ENCODE assay signal across 12 cellular contexts in genomic region chr1:32470991-32471694, GRCh38. TPM values are rescaled to one million over a fixed set of nuclear protein-coding genes. Genes with fewer than 3 reads are reported as not detected.
DNase-seq lines count a peak whose midpoint lies in the region; ATAC-seq and TF ChIP-seq lines count a peak whose summit lies in the region.
"Had no signal": no experiment of that assay in that cellular context is flagged by ENCODE, and none has a peak within 500 bp of the region (broad histone marks: within the 10 kb centered on the region; RNA-seq: fewer than 3 reads in every experiment).

No MANE protein-coding gene starts in this region.

- H3K4me1 ChIP-seq in Karpas-422 (ENCODE audit: low read length) (no peaks in the 10 kb centered on the region), foreskin keratinocyte (no peaks in the 10 kb centered on the region), gastroesophageal sphincter (no peaks in the 10 kb centered on the region)
- H3K4me1 ChIP-seq: A549, testis had no signal

- no peaks in the 10 kb centered on the region for H3K4me1 Mint-ChIP-seq in activated CD4-positive, alpha-beta T cell treated with anti-CD3 and anti-CD28 coated beads, Interleukin-2, amount 10 ng/mL, durations not matched to agents 24 days and 14 days

- peak; percentile 38 for TF ChIP-seq CTCF in foreskin keratinocyte (conservative IDR thresholded peaks at IDR 0.05)
- TF ChIP-seq CTCF in gastroesophageal sphincter (IDR thresholded peaks at IDR 0.05) = peak in 1 of 4 experiments; percentile 38

- H3K27ac ChIP-seq in Karpas-422 (ENCODE audit: low read length) (no peak overlapping the region), foreskin keratinocyte (no peak overlapping the region), gastroesophageal sphincter (no peak overlapping the region)
- H3K27ac ChIP-seq: A549, testis had no signal

- H3K4me2 ChIP-seq in Karpas-422 (ENCODE audit: low read depth, low read length, poor library complexity, severe bottlenecking) = no peak overlapping the region
- H3K4me2 ChIP-seq: A549, SK-N-SH had no signal

- peak; percentile 28 for ATAC-seq in foreskin keratinocyte
- no peak for ATAC-seq in gastroesophageal sphincter

- intact Hi-C loops in activated CD4-positive, alpha-beta T cell treated with anti-CD3 and anti-CD28 coated beads, Interleukin-2, amount 10 ng/mL, durations not matched to agents 24 days and 14 days (cut with micrococcal nuclease) = no loop called here

- 79 to 87% methylated on average over 3 to 12 of the region's 28 CpGs for WGBS in gastroesophageal sphincter (ENCODE audit: low coverage in 1 of 2), 2 donors

- peaks cover 21% of the 10 kb centered on the region for H3K27me3 Mint-ChIP-seq in activated CD4-positive, alpha-beta T cell treated with anti-CD3 and anti-CD28 coated beads, Interleukin-2, amount 10 ng/mL, durations not matched to agents 24 days and 14 days

- no peaks in the 10 kb centered on the region for H3K27me3 ChIP-seq in Karpas-422 (ENCODE audit: low read length)
- peaks cover 37% of the 10 kb centered on the region for H3K27me3 ChIP-seq in foreskin keratinocyte
- peaks cover 58% of the 10 kb centered on the region for H3K27me3 ChIP-seq in gastroesophageal sphincter
- H3K27me3 ChIP-seq: testis had no signal

- no peaks in the 10 kb centered on the region for H3K9me2 ChIP-seq in Karpas-422 (replicated peaks; ENCODE audit: insufficient read depth, low read length)
- H3K9me2 ChIP-seq: SK-N-SH had no signal

- no peak overlapping the region for H3K4me3 ChIP-seq in Karpas-422 (ENCODE audit: low read length)
- H3K4me3 ChIP-seq in gastroesophageal sphincter = no peak overlapping the region
- H3K4me3 ChIP-seq: A549, testis had no signal

- H3K9me3 ChIP-seq in Karpas-422 (ENCODE audit: low read length) (no peaks in the 10 kb centered on the region), gastroesophageal sphincter (no peaks in the 10 kb centered on the region)
- H3K9me3 ChIP-seq: A549, SK-N-SH, testis had no signal

- H4K20me1 ChIP-seq in Karpas-422 (ENCODE audit: insufficient read depth, low read depth, low read length) = no peaks in the 10 kb centered on the region

- H3K27ac Mint-ChIP-seq in activated CD4-positive, alpha-beta T cell treated with anti-CD3 and anti-CD28 coated beads, Interleukin-2, amount 10 ng/mL, durations not matched to agents 24 days and 14 days = no peak overlapping the region

- H3K36me3 ChIP-seq in Karpas-422 (ENCODE audit: insufficient read depth, low read length) = no peaks in the 10 kb centered on the region
- no peaks in the 10 kb centered on the region for H3K36me3 ChIP-seq in gastroesophageal sphincter

- H3K36me3 Mint-ChIP-seq in activated CD4-positive, alpha-beta T cell treated with anti-CD3 and anti-CD28 coated beads, Interleukin-2, amount 10 ng/mL, durations not matched to agents 24 days and 14 days (ENCODE audit: low read depth) = no peaks in the 10 kb centered on the region

- DNase-seq in activated CD4-positive, alpha-beta T cell treated with anti-CD3 and anti-CD28 coated beads, Interleukin-2, amount 10 ng/mL, durations not matched to agents 24 days and 14 days = peak; percentile 59
- no peak for DNase-seq in activated CD4-positive, alpha-beta T cell treated with anti-CD3 and anti-CD28 coated beads, Interleukin-2, amount 50 U/mL, for 1 hour
- DNase-seq in Karpas-422 (peak; percentile 73), foreskin keratinocyte (no peak), pons (ENCODE audit: low spot score) (peak; percentile 32), AML-193 (lab: John Stamatoyannopoulos, UW) (no peak), NCI-H146 treated with DMSO at 0.1 percent for 48 hours (lab: John Stamatoyannopoulos, UW; ENCODE audit: unreplicated experiment) (no peak)
- DNase-seq: NCI-H2227 treated with DMSO at 0.1 percent for 48 hours, SK-N-SH, testis had no signal

- H3K4me3 Mint-ChIP-seq in activated CD4-positive, alpha-beta T cell treated with anti-CD3 and anti-CD28 coated beads, Interleukin-2, amount 10 ng/mL, durations not matched to agents 24 days and 14 days = no peak overlapping the region

- no peak for TF ChIP-seq POLR2A in gastroesophageal sphincter (IDR thresholded peaks at IDR 0.05)

- no peak overlapping the region for H3K9ac ChIP-seq in Karpas-422 (ENCODE audit: low read length)
- H3K9ac ChIP-seq: SK-N-SH had no signal

- no peak overlapping the region for H2AFZ ChIP-seq in Karpas-422 (ENCODE audit: low read length)

- TF ChIP-seq EP300 in gastroesophageal sphincter (IDR thresholded peaks at IDR 0.05) = no peak

- no peaks in the 10 kb centered on the region for H3K79me2 ChIP-seq in Karpas-422 (ENCODE audit: low read length)

- no peaks in the 10 kb centered on the region for H3K9me3 Mint-ChIP-seq in activated CD4-positive, alpha-beta T cell treated with anti-CD3 and anti-CD28 coated beads, Interleukin-2, amount 10 ng/mL, durations not matched to agents 24 days and 14 days

RNA-seq across cellular contexts. Expression of gene ZBTB8B, which starts 6.3 kb away (rescaled TPM):
- total RNA-seq in activated CD4-positive, alpha-beta T cell treated with anti-CD3 and anti-CD28 coated beads, Interleukin-2, amount 10 ng/mL, durations not matched to agents 24 days and 14 days = not detected in 2 replicates
- total RNA-seq in Karpas-422 (2014; rRNA removed; shearing (Covaris generic); ENCODE audit: low replicate concordance) = not detected in 2 replicates
- total RNA-seq in foreskin keratinocyte (under 0.01 TPM in 2 replicates), gastroesophageal sphincter (under 1 TPM in 2 of 4 donors, not detected in 2; under 0.01 to 0.16 TPM)
- 0.01 TPM in 1 of 2 replicates, not detected in the other for polyA plus RNA-seq in foreskin keratinocyte

Comparison
In these comparisons a context has a peak if more than half of its experiments do, and no peak if none do; other contexts are left out.
1. DNase-seq: peak in activated CD4-positive, alpha-beta T cell treated with anti-CD3 and anti-CD28 coated beads, Interleukin-2, amount 10 ng/mL, durations not matched to agents 24 days and 14 days (single experiment), Karpas-422 (single experiment) and pons (single experiment); none in activated CD4-positive, alpha-beta T cell treated with anti-CD3 and anti-CD28 coated beads, Interleukin-2, amount 50 U/mL, for 1 hour (single experiment), foreskin keratinocyte (0 of 2), AML-193 (0 of 2) and NCI-H146 treated with DMSO at 0.1 percent for 48 hours (single experiment).